In the genomic region with DNA sequence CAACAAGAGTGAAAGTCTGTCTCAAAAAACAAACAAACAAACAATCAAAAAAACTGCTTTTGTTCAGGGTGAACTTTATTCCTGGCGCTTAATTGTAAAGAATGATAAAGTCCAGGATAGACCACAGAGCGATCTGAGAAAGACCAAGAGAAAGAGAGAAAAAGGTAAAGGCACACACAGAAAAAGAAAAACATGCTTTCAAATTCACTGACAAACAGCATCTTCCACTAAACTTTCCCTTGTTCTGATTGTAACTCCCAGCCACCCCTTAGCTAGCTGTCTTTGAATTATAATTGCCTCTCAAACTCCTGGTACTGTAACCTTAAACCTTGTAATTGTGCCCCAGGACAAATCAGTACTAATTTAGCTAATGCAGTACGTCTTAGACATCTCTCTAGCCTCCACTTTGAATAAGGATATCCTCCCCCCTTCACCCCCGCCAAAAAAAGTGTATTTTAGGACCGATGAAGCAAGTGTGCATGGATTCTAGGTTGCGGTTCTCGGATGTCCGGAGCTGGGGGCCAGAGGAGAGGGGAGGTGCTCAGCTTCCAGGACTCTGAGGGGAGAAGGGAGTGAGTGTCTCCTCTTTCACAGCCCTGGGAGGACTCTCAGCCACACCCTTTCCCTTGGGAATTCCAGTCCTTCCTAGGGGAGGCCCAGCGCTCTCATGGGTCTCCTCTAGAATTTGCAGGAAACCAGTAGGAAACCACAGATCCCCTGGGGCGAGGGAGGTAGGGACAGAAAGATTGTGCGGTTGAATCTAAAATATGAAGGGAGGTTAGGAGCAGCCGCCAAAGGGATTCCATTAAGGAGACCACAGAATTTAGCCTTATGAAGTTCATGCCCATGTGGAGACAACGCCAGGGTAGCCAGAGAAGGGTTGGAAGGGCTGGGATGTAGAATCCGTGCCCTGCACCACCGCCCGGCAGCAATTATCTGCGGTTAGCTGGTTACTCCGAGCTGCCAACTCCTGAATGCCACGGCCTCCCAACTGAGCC, we compare ENCODE assay signal across 20 cellular contexts. TPM values are rescaled to one million over a fixed set of nuclear protein-coding genes. Genes with fewer than 3 reads are reported as not detected.
DNase-seq lines count a peak whose midpoint lies in the region; ATAC-seq, FAIRE-seq and TF ChIP-seq lines count a peak whose summit lies in the region.
"Had no signal": no experiment of that assay in that cellular context is flagged by ENCODE, and none has a peak within 500 bp of the region (broad histone marks: within the 10 kb centered on the region; RNA-seq: fewer than 3 reads in every experiment).

No MANE protein-coding gene starts in this region.

- no peak for ATAC-seq in HG03135 (IDR thresholded peaks at IDR 0.05; ENCODE audit: unreplicated experiment)
- ATAC-seq: A549, foreskin keratinocyte had no signal

- peak overlapping the region; percentile 20 for H3K4me3 ChIP-seq in iPS-15b (ENCODE audit: low read depth, low read length)
- H3K4me3 ChIP-seq: A549 had no signal

- peaks cover 20% of the 10 kb centered on the region for H3K27me3 ChIP-seq in iPS-15b (ENCODE audit: control insufficient read depth, insufficient read depth, low read length)
- H3K27me3 ChIP-seq: foreskin keratinocyte had no signal

- no peak overlapping the region for H3K9ac ChIP-seq in iPS-15b (ENCODE audit: low read depth, low read length)
- H3K9ac ChIP-seq: parathyroid adenoma had no signal

- H3K4me1 ChIP-seq in iPS-15b (ENCODE audit: control insufficient read depth, insufficient read depth, low read length) = peaks cover 14% of the 10 kb centered on the region
- H3K4me1 ChIP-seq: A549, foreskin keratinocyte, parathyroid adenoma had no signal

- H3K36me3 ChIP-seq in iPS-15b (ENCODE audit: control insufficient read depth, insufficient read depth, low read length) = no peaks in the 10 kb centered on the region

- no peak for FAIRE-seq in GM19239 (lab: Jason Lieb, UNC)
- FAIRE-seq: kidney had no signal

- H3K9me3 ChIP-seq in iPS-15b (ENCODE audit: control insufficient read depth, insufficient read depth, low read length) = no peaks in the 10 kb centered on the region
- H3K9me3 ChIP-seq: A549 had no signal

- DNase-seq in A172 (ENCODE audit: low spot score) (peak; percentile 45), H4 (ENCODE audit: low spot score) (peak; percentile 97), NCI-H526 treated with DMSO at 0.1 percent for 48 hours (lab: John Stamatoyannopoulos, UW) (peak; percentile 95), GM19239 (ENCODE audit: insufficient read length, low spot score) (no peak), GM10266 (ENCODE audit: extremely low spot score) (no peak), NCI-H1417 treated with DMSO at 0.1 percent for 48 hours (lab: John Stamatoyannopoulos, UW) (no peak)
- DNase-seq: activated CD4-positive, alpha-beta memory T cell treated with anti-CD3 and anti-CD28 coated beads for 36 hours; effector memory CD4-positive, alpha-beta T cell; foreskin keratinocyte; KBM-7; kidney; NCI-H187 treated with DMSO at 0.1 percent for 48 hours; SIG-M5; stimulated activated CD4-positive, alpha-beta T cell treated with anti-CD3 and anti-CD28 coated beads, Interleukin-12 subunit alpha, Interleukin-12 subunit beta, amount 100 ng/mL, for 4 hours had no signal

- no peak for TF ChIP-seq CTCF in GM10266 (IDR thresholded peaks at IDR 0.05; ENCODE audit: control insufficient read depth, insufficient read depth, low read depth, missing control alignments)

RNA-seq across cellular contexts. Expression of a gene that starts 19.7 kb away (rescaled TPM):
- not detected in 2 replicates for total RNA-seq in A172 (2014; rRNA removed; shearing (Covaris generic))
- 0.02 and 0.41 TPM in 2 replicates for total RNA-seq in H4 (2014; rRNA removed; shearing (Covaris generic))
- total RNA-seq: activated CD4-positive, alpha-beta memory T cell treated with anti-CD3 and anti-CD28 coated beads for 36 hours; activated T-helper 2 cell treated with anti-CD3 and anti-CD28 coated beads, Interferon-gamma antibody, Interleukin-2, Interleukin-4, amounts not matched to agents 10 μg/mL and 5 μg/mL and 100 μg/mL, durations not matched to agents 14 hours and 24 hours and 36 hours; foreskin keratinocyte; mononuclear cell had no signal

Comparison
In these comparisons a context has a peak if more than half of its experiments do, and no peak if none do; other contexts are left out.
1. DNase-seq: peak in A172 (single experiment), H4 (single experiment) and NCI-H526 treated with DMSO at 0.1 percent for 48 hours (single experiment); none in GM19239 (single experiment), GM10266 (single experiment) and NCI-H1417 treated with DMSO at 0.1 percent for 48 hours (single experiment).